ENCODE assay signal across 29 cellular contexts in the genomic region with DNA sequence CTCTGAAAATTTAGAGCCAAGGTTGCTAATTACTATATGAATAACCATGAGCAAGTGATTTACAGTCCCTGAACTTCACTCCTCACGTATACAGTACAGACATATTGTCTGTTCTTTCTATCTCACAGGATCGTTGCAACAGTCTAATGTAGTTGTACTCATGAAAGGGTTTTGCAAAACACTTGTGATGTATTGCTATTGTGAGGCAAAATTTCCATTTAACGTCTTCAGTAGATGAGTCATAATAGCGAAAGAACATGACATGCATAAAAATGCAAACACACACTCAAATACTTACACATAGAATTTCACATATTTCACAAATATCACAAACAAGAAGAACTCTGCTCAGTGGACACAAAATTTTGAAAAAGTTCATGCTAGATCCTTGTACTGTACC.
A peak's percentile ranks its signal among the peaks of the same experiment; 100 is the strongest.
DNase-seq lines count a peak whose midpoint lies in the region; ATAC-seq, FAIRE-seq and TF ChIP-seq lines count a peak whose summit lies in the region.
"Had no signal": no experiment of that assay in that cellular context is flagged by ENCODE, and none has a peak within 500 bp of the region (broad histone marks: within the 10 kb centered on the region; RNA-seq: fewer than 3 reads in every experiment).

No MANE protein-coding gene starts in this region.

- H3K27ac ChIP-seq in small intestine (ENCODE audit: low read depth in 1 of 2, low read length in 1 of 2): no peak overlapping the region
- H3K27ac ChIP-seq: gastrocnemius medialis, ovary, testis, uterus had no signal

- no peak for DNase-seq in HTR-8/SVneo (ENCODE audit: insufficient read length, low spot score)
- peak; percentile 28 for DNase-seq in astrocyte of the spinal cord (ENCODE audit: low read depth, low spot score)
- DNase-seq in fibroblast of mammary gland (ENCODE audit: low read depth): peak; percentile 71
- peak; percentile 42 for DNase-seq in small intestine
- DNase-seq in activated naive CD4-positive, alpha-beta T cell treated with anti-CD3 and anti-CD28 coated beads, Interleukin-2, amount 50 U/mL, for 72 hours (ENCODE audit: low spot score in 2 of 2): no peak
- DNase-seq: activated CD4-positive, alpha-beta memory T cell treated with anti-CD3 and anti-CD28 coated beads for 36 hours; activated effector memory CD4-positive, alpha-beta T cell treated with Interleukin-2 at 50 U/mL for 16 hours; activated naive CD8-positive, alpha-beta T cell treated with anti-CD3 and anti-CD28 coated beads, Interleukin-2, amount 50 U/mL, for 24 hours; dermis blood vessel endothelial cell; gastrocnemius medialis; hippocampal formation; left ventricle myocardium superior; NCI-H1436 treated with DMSO at 0.1 percent for 48 hours; NCI-H2107; NCI-H446; ovary; SIG-M5; stimulated activated CD4-positive, alpha-beta T cell treated with anti-CD3 and anti-CD28 coated beads, Interleukin-4, amount 100 ng/mL, for 4 hours; stimulated activated naive CD4-positive, alpha-beta T cell; testis; uterus had no signal

- no peak for ATAC-seq in activated naive CD4-positive, alpha-beta T cell treated with anti-CD3 and anti-CD28 coated beads, Interleukin-2, amount 50 U/mL, for 72 hours
- no peak for ATAC-seq in GM18520 (IDR thresholded peaks at IDR 0.05; ENCODE audit: unreplicated experiment)
- ATAC-seq in GM19463 (IDR thresholded peaks at IDR 0.05; ENCODE audit: unreplicated experiment): no peak
- ATAC-seq: activated CD4-positive, CD25-positive, alpha-beta regulatory T cell treated with anti-CD3 and anti-CD28 coated beads, Interleukin-2, amount 50 U/mL, for 24 hours; activated naive CD8-positive, alpha-beta T cell treated with anti-CD3 and anti-CD28 coated beads, Interleukin-2, amount 50 U/mL, for 24 hours; gastrocnemius medialis; HCT116; left ventricle myocardium superior; natural killer cell treated with Interleukin-12 subunit alpha and Interleukin-12 subunit beta and Interleukin-15 and Interleukin-18, amount 100 ng/mL, for 72 hours had no signal

- H3K9me3 Mint-ChIP-seq in activated naive CD4-positive, alpha-beta T cell treated with anti-CD3 and anti-CD28 coated beads, Interleukin-2, amount 50 U/mL, for 72 hours: peaks cover 3 to 11% of the 10 kb centered on the region in 2 donors
- H3K9me3 Mint-ChIP-seq: activated CD4-positive, alpha-beta memory T cell treated with anti-CD3 and anti-CD28 coated beads for 36 hours; activated naive CD8-positive, alpha-beta T cell treated with anti-CD3 and anti-CD28 coated beads, Interleukin-2, amount 50 U/mL, for 24 hours had no signal

- no peaks in the 10 kb centered on the region for H3K36me3 Mint-ChIP-seq in activated naive CD4-positive, alpha-beta T cell treated with anti-CD3 and anti-CD28 coated beads, Interleukin-2, amount 50 U/mL, for 72 hours
- H3K36me3 Mint-ChIP-seq: activated CD4-positive, alpha-beta memory T cell treated with anti-CD3 and anti-CD28 coated beads for 36 hours; CD14-positive monocyte; natural killer cell treated with Interleukin-12 subunit alpha and Interleukin-12 subunit beta and Interleukin-15 and Interleukin-18, amount 100 ng/mL, for 72 hours had no signal

- peak; percentile 81 for FAIRE-seq in HTR-8/SVneo (lab: Jason Lieb, UNC)
- no peak for FAIRE-seq in small intestine (lab: Jason Lieb, UNC)
- FAIRE-seq: endometrium, TTC549 had no signal

- TF ChIP-seq CTCF in astrocyte of the spinal cord (IDR thresholded peaks at IDR 0.05; ENCODE audit: low read depth, low read length) (no peak), fibroblast of mammary gland (conservative IDR thresholded peaks at IDR 0.05; ENCODE audit: control insufficient read depth, insufficient read depth, low read depth, low read length) (no peak)

- H3K9me3 ChIP-seq in small intestine (ENCODE audit: control insufficient read depth, low read depth): no peaks in the 10 kb centered on the region
- H3K9me3 ChIP-seq: gastrocnemius medialis, ovary, testis, uterus had no signal

- H3K4me3 ChIP-seq in astrocyte of the spinal cord (ENCODE audit: low read depth, low read length) (no peak overlapping the region), fibroblast of mammary gland (ENCODE audit: control insufficient read depth, low read depth, low read length) (no peak overlapping the region), small intestine (ENCODE audit: low read depth in 1 of 2, low read length in 2 of 2) (no peak overlapping the region)
- H3K4me3 ChIP-seq: gastrocnemius medialis, ovary, testis, uterus had no signal

- WGBS in small intestine, 3 donors: 38 to 53% (median 43%) methylated on average over 4 of the region's 4 CpGs

- H3K27me3 ChIP-seq in small intestine (ENCODE audit: control insufficient read depth in 2 of 2, insufficient read depth in 2 of 2, low read length in 2 of 2): no peaks in the 10 kb centered on the region
- H3K27me3 ChIP-seq: gastrocnemius medialis, ovary, testis, uterus had no signal

- H3K27ac Mint-ChIP-seq in activated naive CD4-positive, alpha-beta T cell treated with anti-CD3 and anti-CD28 coated beads, Interleukin-2, amount 50 U/mL, for 72 hours: no peak overlapping the region
- H3K27ac Mint-ChIP-seq: activated CD4-positive, alpha-beta memory T cell treated with anti-CD3 and anti-CD28 coated beads for 36 hours; activated naive CD8-positive, alpha-beta T cell treated with anti-CD3 and anti-CD28 coated beads, Interleukin-2, amount 50 U/mL, for 24 hours; natural killer cell treated with Interleukin-12 subunit alpha and Interleukin-12 subunit beta and Interleukin-15 and Interleukin-18, amount 100 ng/mL, for 72 hours had no signal

- in situ Hi-C loops in astrocyte of the spinal cord (cut with HindIII; ENCODE audit: low sequenced_read_pairs): no loop called here

- H3K4me1 ChIP-seq in small intestine (ENCODE audit: control insufficient read depth in 2 of 2, insufficient read depth in 1 of 2, low read depth in 1 of 2, low read length in 1 of 2): no peaks in the 10 kb centered on the region
- H3K4me1 ChIP-seq: gastrocnemius medialis, testis, uterus had no signal

- H3K36me3 ChIP-seq in small intestine (ENCODE audit: control insufficient read depth in 2 of 2, insufficient read depth in 2 of 2, low read length in 2 of 2): no peaks in the 10 kb centered on the region
- H3K36me3 ChIP-seq: gastrocnemius medialis, ovary, uterus had no signal

Comparison
In these comparisons a context has a peak if more than half of its experiments do, and no peak if none do; other contexts are left out.
1. DNase-seq: peak in astrocyte of the spinal cord (single experiment), fibroblast of mammary gland (single experiment) and small intestine (single experiment); none in HTR-8/SVneo (single experiment) and activated naive CD4-positive, alpha-beta T cell treated with anti-CD3 and anti-CD28 coated beads, Interleukin-2, amount 50 U/mL, for 72 hours (0 of 2).